In the genomic region with DNA sequence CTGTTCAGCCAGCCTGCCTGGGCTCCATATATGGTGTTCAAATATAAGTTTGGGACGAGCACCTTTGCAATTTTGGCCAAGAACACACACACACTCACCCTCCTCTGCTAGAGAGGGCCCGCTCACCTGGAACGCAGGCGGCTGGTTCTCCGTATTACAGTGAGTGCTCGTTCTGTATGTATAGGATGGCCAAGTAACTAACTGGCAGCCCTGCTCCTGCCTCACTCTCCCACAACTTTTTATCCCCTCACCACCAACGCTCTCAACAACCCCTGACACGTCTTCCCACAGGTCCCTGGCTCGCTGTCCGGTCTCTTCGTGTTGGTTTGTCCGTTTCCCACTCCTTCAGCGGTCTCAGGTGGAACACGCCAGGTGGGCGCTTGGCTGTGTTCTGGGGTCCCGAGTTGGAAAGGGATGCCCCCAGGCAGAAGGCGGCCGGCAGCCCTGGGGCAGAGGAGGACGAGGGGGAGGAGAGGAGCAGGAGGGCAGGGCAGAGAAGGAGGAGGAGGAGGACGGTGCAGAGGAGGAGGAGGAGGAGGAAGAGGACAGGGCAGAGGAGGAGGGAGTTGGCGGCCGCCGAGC, we compare ENCODE assay signal across 2 cellular contexts.
TF ChIP-seq lines count a peak whose summit lies in the region.

No MANE protein-coding gene starts in this region.

TF ChIP-seq in GM12878, 131 proteins besides CTCF, POLR2A, EP300 and RAD21:
- TF ChIP-seq, protein P1, sequence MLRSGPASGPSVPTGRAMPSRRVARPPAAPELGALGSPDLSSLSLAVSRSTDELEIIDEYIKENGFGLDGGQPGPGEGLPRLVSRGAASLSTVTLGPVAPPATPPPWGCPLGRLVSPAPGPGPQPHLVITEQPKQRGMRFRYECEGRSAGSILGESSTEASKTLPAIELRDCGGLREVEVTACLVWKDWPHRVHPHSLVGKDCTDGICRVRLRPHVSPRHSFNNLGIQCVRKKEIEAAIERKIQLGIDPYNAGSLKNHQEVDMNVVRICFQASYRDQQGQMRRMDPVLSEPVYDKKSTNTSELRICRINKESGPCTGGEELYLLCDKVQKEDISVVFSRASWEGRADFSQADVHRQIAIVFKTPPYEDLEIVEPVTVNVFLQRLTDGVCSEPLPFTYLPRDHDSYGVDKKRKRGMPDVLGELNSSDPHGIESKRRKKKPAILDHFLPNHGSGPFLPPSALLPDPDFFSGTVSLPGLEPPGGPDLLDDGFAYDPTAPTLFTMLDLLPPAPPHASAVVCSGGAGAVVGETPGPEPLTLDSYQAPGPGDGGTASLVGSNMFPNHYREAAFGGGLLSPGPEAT (IDR thresholded peaks at IDR 0.05; ENCODE audit: low read depth): no peak
- TF ChIP-seq SUZ12 (IDR thresholded peaks at IDR 0.05; ENCODE audit: unreplicated experiment): peak; percentile 41
- TF ChIP-seq NR2C2 (IDR thresholded peaks at IDR 0.05; ENCODE audit: borderline replicate concordance, control insufficient read depth, insufficient read length, low read depth): no peak

TF ChIP-seq in HepG2, 621 proteins besides CTCF, POLR2A, EP300 and RAD21:
- TF ChIP-seq, protein P2, sequence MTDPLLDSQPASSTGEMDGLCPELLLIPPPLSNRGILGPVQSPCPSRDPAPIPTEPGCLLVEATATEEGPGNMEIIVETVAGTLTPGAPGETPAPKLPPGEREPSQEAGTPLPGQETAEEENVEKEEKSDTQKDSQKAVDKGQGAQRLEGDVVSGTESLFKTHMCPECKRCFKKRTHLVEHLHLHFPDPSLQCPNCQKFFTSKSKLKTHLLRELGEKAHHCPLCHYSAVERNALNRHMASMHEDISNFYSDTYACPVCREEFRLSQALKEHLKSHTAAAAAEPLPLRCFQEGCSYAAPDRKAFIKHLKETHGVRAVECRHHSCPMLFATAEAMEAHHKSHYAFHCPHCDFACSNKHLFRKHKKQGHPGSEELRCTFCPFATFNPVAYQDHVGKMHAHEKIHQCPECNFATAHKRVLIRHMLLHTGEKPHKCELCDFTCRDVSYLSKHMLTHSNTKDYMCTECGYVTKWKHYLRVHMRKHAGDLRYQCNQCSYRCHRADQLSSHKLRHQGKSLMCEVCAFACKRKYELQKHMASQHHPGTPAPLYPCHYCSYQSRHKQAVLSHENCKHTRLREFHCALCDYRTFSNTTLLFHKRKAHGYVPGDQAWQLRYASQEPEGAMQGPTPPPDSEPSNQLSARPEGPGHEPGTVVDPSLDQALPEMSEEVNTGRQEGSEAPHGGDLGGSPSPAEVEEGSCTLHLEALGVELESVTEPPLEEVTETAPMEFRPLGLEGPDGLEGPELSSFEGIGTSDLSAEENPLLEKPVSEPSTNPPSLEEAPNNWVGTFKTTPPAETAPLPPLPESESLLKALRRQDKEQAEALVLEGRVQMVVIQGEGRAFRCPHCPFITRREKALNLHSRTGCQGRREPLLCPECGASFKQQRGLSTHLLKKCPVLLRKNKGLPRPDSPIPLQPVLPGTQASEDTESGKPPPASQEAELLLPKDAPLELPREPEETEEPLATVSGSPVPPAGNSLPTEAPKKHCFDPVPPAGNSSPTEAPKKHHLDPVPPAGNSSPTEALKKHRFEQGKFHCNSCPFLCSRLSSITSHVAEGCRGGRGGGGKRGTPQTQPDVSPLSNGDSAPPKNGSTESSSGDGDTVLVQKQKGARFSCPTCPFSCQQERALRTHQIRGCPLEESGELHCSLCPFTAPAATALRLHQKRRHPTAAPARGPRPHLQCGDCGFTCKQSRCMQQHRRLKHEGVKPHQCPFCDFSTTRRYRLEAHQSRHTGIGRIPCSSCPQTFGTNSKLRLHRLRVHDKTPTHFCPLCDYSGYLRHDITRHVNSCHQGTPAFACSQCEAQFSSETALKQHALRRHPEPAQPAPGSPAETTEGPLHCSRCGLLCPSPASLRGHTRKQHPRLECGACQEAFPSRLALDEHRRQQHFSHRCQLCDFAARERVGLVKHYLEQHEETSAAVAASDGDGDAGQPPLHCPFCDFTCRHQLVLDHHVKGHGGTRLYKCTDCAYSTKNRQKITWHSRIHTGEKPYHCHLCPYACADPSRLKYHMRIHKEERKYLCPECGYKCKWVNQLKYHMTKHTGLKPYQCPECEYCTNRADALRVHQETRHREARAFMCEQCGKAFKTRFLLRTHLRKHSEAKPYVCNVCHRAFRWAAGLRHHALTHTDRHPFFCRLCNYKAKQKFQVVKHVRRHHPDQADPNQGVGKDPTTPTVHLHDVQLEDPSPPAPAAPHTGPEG (CRISPR knock-in tag; IDR thresholded peaks at IDR 0.05): no peak
- TF ChIP-seq, protein P3, sequence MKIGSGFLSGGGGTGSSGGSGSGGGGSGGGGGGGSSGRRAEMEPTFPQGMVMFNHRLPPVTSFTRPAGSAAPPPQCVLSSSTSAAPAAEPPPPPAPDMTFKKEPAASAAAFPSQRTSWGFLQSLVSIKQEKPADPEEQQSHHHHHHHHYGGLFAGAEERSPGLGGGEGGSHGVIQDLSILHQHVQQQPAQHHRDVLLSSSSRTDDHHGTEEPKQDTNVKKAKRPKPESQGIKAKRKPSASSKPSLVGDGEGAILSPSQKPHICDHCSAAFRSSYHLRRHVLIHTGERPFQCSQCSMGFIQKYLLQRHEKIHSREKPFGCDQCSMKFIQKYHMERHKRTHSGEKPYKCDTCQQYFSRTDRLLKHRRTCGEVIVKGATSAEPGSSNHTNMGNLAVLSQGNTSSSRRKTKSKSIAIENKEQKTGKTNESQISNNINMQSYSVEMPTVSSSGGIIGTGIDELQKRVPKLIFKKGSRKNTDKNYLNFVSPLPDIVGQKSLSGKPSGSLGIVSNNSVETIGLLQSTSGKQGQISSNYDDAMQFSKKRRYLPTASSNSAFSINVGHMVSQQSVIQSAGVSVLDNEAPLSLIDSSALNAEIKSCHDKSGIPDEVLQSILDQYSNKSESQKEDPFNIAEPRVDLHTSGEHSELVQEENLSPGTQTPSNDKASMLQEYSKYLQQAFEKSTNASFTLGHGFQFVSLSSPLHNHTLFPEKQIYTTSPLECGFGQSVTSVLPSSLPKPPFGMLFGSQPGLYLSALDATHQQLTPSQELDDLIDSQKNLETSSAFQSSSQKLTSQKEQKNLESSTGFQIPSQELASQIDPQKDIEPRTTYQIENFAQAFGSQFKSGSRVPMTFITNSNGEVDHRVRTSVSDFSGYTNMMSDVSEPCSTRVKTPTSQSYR (CRISPR knock-in tag; IDR thresholded peaks at IDR 0.05; ENCODE audit: borderline replicate concordance): no peak
- TF ChIP-seq ZNF619 (CRISPR knock-in tag; IDR thresholded peaks at IDR 0.05) (no peak), ZNF547 (CRISPR knock-in tag; IDR thresholded peaks at IDR 0.05) (peak; percentile 8; the same call in 1 of the 2 replicates), ZNF891 (CRISPR knock-in tag; IDR thresholded peaks at IDR 0.05) (0 out of 2 replicates have a peak, but pooled peaks have one; percentile 7), ASH2L (IDR thresholded peaks at IDR 0.05; ENCODE audit: insufficient read length, low read depth, low read length) (no peak), POLR2G (IDR thresholded peaks at IDR 0.05; ENCODE audit: low read depth, low read length) (no peak), ZNF598 (CRISPR knock-in tag; IDR thresholded peaks at IDR 0.05; ENCODE audit: borderline replicate concordance) (no peak), ZNF501 (CRISPR knock-in tag; IDR thresholded peaks at IDR 0.05) (peak; percentile 29; the same call in 1 of the 2 replicates), TOE1 (CRISPR knock-in tag; IDR thresholded peaks at IDR 0.05) (no peak), EZH2 (conservative IDR thresholded peaks at IDR 0.05; ENCODE audit: low read depth, low read length) (0 out of 2 replicates have a peak, but pooled peaks have one; percentile 30), TEAD2 (CRISPR knock-in tag; IDR thresholded peaks at IDR 0.05) (no peak), KAT2B (IDR thresholded peaks at IDR 0.05; ENCODE audit: borderline replicate concordance, low read depth, low read length) (no peak), ATF7-NPFF (CRISPR knock-in tag; IDR thresholded peaks at IDR 0.05; ENCODE audit: low read depth) (no peak), ZFP90 (CRISPR knock-in tag; IDR thresholded peaks at IDR 0.05; ENCODE audit: borderline replicate concordance) (no peak)
- TF ChIP-seq, protein P4, sequence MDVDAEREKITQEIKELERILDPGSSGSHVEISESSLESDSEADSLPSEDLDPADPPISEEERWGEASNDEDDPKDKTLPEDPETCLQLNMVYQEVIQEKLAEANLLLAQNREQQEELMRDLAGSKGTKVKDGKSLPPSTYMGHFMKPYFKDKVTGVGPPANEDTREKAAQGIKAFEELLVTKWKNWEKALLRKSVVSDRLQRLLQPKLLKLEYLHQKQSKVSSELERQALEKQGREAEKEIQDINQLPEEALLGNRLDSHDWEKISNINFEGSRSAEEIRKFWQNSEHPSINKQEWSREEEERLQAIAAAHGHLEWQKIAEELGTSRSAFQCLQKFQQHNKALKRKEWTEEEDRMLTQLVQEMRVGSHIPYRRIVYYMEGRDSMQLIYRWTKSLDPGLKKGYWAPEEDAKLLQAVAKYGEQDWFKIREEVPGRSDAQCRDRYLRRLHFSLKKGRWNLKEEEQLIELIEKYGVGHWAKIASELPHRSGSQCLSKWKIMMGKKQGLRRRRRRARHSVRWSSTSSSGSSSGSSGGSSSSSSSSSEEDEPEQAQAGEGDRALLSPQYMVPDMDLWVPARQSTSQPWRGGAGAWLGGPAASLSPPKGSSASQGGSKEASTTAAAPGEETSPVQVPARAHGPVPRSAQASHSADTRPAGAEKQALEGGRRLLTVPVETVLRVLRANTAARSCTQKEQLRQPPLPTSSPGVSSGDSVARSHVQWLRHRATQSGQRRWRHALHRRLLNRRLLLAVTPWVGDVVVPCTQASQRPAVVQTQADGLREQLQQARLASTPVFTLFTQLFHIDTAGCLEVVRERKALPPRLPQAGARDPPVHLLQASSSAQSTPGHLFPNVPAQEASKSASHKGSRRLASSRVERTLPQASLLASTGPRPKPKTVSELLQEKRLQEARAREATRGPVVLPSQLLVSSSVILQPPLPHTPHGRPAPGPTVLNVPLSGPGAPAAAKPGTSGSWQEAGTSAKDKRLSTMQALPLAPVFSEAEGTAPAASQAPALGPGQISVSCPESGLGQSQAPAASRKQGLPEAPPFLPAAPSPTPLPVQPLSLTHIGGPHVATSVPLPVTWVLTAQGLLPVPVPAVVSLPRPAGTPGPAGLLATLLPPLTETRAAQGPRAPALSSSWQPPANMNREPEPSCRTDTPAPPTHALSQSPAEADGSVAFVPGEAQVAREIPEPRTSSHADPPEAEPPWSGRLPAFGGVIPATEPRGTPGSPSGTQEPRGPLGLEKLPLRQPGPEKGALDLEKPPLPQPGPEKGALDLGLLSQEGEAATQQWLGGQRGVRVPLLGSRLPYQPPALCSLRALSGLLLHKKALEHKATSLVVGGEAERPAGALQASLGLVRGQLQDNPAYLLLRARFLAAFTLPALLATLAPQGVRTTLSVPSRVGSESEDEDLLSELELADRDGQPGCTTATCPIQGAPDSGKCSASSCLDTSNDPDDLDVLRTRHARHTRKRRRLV (CRISPR knock-in tag; IDR thresholded peaks at IDR 0.05): no peak
- TF ChIP-seq, protein P5, sequence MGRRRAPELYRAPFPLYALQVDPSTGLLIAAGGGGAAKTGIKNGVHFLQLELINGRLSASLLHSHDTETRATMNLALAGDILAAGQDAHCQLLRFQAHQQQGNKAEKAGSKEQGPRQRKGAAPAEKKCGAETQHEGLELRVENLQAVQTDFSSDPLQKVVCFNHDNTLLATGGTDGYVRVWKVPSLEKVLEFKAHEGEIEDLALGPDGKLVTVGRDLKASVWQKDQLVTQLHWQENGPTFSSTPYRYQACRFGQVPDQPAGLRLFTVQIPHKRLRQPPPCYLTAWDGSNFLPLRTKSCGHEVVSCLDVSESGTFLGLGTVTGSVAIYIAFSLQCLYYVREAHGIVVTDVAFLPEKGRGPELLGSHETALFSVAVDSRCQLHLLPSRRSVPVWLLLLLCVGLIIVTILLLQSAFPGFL (CRISPR knock-in tag; IDR thresholded peaks at IDR 0.05): no peak
- TF ChIP-seq, protein P6, sequence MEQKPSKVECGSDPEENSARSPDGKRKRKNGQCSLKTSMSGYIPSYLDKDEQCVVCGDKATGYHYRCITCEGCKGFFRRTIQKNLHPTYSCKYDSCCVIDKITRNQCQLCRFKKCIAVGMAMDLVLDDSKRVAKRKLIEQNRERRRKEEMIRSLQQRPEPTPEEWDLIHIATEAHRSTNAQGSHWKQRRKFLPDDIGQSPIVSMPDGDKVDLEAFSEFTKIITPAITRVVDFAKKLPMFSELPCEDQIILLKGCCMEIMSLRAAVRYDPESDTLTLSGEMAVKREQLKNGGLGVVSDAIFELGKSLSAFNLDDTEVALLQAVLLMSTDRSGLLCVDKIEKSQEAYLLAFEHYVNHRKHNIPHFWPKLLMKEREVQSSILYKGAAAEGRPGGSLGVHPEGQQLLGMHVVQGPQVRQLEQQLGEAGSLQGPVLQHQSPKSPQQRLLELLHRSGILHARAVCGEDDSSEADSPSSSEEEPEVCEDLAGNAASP (CRISPR knock-in tag; IDR thresholded peaks at IDR 0.05; ENCODE audit: borderline replicate concordance): no peak
